Comparison of ENCODE assay signal across 1 cellular context in genomic region chrX:48826876-48827653, GRCh38.
TF ChIP-seq lines count a peak whose summit lies in the region.

No MANE protein-coding gene starts in this region.

TF ChIP-seq in K562, 482 proteins besides CTCF, POLR2A, EP300 and RAD21:
- TF ChIP-seq POLR2G (IDR thresholded peaks at IDR 0.05; ENCODE audit: low read depth, low read length) (0 out of 2 replicates have a peak, but pooled peaks have one; percentile 44), CBFB (CRISPR knock-in tag; IDR thresholded peaks at IDR 0.05) (no peak)
- TF ChIP-seq, protein P1, sequence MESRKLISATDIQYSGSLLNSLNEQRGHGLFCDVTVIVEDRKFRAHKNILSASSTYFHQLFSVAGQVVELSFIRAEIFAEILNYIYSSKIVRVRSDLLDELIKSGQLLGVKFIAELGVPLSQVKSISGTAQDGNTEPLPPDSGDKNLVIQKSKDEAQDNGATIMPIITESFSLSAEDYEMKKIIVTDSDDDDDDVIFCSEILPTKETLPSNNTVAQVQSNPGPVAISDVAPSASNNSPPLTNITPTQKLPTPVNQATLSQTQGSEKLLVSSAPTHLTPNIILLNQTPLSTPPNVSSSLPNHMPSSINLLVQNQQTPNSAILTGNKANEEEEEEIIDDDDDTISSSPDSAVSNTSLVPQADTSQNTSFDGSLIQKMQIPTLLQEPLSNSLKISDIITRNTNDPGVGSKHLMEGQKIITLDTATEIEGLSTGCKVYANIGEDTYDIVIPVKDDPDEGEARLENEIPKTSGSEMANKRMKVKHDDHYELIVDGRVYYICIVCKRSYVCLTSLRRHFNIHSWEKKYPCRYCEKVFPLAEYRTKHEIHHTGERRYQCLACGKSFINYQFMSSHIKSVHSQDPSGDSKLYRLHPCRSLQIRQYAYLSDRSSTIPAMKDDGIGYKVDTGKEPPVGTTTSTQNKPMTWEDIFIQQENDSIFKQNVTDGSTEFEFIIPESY (CRISPR knock-in tag; IDR thresholded peaks at IDR 0.05), result peak; percentile 56; the same call in 1 of the 2 replicates
